ENCODE assay signal across 5 cellular contexts in genomic region chr6:72676995-72677394, GRCh38. TPM values are rescaled to one million over a fixed set of nuclear protein-coding genes. Genes with fewer than 3 reads are reported as not detected.
"Had no signal": no experiment of that assay in that cellular context is flagged by ENCODE, and none has a peak within 500 bp of the region (broad histone marks: within the 10 kb centered on the region; RNA-seq: fewer than 3 reads in every experiment).

No MANE protein-coding gene starts in this region.

- H2AFZ ChIP-seq: GM23338 had no signal

- H3K4me1 Mint-ChIP-seq: GM23338, H9 had no signal

- H3K4me3 ChIP-seq: GM23338 had no signal

- H3K4me3 Mint-ChIP-seq: GM23338, H9, IgD-negative memory B cell had no signal

- ATAC-seq: GM23338 had no signal

- H3K4me2 ChIP-seq: GM23338 had no signal

- DNase-seq: H9, HCEC 1CT had no signal

- H3K27ac Mint-ChIP-seq: GM23338, H9, IgD-negative memory B cell had no signal

- H3K9me3 Mint-ChIP-seq: GM23338, H9, IgD-negative memory B cell had no signal

- H3K27me3 Mint-ChIP-seq: IgD-negative memory B cell had no signal

RNA-seq across cellular contexts. Expression of gene KCNQ5, which starts 55.1 kb away (rescaled TPM):
- total RNA-seq: HT-29 had no signal
